ENCODE assay signal across 8 cellular contexts in the genomic region with DNA sequence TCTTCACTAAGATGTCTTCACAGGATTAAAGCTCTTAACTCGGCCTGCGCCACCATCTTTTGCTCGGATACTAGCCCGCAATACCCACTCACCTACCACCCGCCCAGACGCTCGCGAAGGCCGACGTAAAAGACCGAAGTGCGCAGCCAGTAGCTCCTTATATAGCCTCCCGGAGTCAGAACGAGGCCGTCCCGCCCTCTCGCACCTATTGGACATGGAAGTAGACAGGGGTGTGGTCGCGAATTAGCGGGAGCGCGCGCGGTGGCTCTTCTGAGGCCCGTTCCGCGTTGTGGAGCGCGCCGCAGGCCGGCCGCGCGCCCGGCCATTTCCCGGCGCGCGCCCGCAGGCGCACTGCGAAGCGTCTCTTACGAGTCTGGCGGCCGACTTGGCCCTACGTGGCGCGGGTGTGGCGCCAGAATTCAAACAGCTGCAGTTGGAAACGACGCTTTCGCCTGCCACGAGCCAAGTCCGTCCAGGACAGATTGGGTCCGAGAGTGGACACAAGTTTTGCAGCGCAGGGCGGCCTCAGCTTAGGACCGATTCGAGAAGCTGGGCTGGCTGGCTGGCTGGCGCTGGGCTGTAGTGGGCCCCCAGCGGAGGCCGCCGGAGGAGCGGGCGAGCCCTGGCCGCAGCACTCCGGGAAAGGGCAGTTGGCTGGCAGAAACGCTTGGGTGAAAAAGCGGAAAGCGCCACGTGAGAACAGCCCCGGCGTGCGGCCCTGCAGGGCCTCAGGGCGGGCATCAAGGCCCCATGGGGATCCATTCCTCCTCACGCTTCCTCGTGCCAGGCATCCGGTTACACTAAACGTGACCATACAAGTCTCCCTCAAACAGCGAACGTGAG. TPM values are rescaled to one million over a fixed set of nuclear protein-coding genes. Genes with fewer than 3 reads are reported as not detected.
DNase-seq lines count a peak whose midpoint lies in the region; ATAC-seq and TF ChIP-seq lines count a peak whose summit lies in the region.

No MANE protein-coding gene starts in this region.

- peaks cover 58% of the 10 kb centered on the region for H3K36me3 Mint-ChIP-seq in Calu3 (ENCODE audit: insufficient read depth, unreplicated experiment)
- H3K36me3 Mint-ChIP-seq in endothelial cell (ENCODE audit: low read depth, unreplicated experiment): peaks cover 5% of the 10 kb centered on the region

- H3K4me1 Mint-ChIP-seq in Calu3 (ENCODE audit: low read depth, unreplicated experiment): peaks cover 35% of the 10 kb centered on the region
- H3K4me1 Mint-ChIP-seq in endothelial cell (ENCODE audit: unreplicated experiment): peaks cover 23% of the 10 kb centered on the region

- DNase-seq in Calu3 (peak; percentile 96), HUDEP-2 (lab: John Stamatoyannopoulos, UW; ENCODE audit: unreplicated experiment in 76 of 76) (peak; percentile 88 to 100 (median 98)), NOMO-1 treated with dmso at 0.1 percent for 144 hours (lab: John Stamatoyannopoulos, UW; ENCODE audit: unreplicated experiment) (peak; percentile 97), endothelial cell (ENCODE audit: low spot score) (peak; percentile 97), midbrain (lab: John Stamatoyannopoulos, UW) (peak; percentile 99)
- peak; percentile 95 for DNase-seq in activated CD8-positive, alpha-beta memory T cell treated with anti-CD3 and anti-CD28 coated beads, Interleukin-2, amount 50 U/mL, for 24 hours (ENCODE audit: extremely low read depth)
- peak; percentile 94 to 95 for DNase-seq in stimulated activated CD8-positive, alpha-beta memory T cell treated with anti-CD3 and anti-CD28 coated beads, Interleukin-15, amount 100 ng/mL, for 48 hours (ENCODE audit: low read depth in 2 of 2)

- H3K4me3 Mint-ChIP-seq in Calu3 (ENCODE audit: low read depth, unreplicated experiment): peak overlapping the region; percentile 98
- H3K4me3 Mint-ChIP-seq in endothelial cell (ENCODE audit: unreplicated experiment): peak overlapping the region; percentile 99

- no peak for TF ChIP-seq CTCF in Calu3 (IDR thresholded peaks at IDR 0.05; ENCODE audit: unreplicated experiment)
- TF ChIP-seq CTCF in endothelial cell (IDR thresholded peaks at IDR 0.05; ENCODE audit: unreplicated experiment): no peak

- intact Hi-C loops in Calu3 (cut with micrococcal nuclease; ENCODE audit: unreplicated experiment): loop anchor here (1.0 kb wide), 1 partner anchor 35 kb away; no protein-coding TSS in a partner anchor

- ATAC-seq in GM21390 (IDR thresholded peaks at IDR 0.05; ENCODE audit: unreplicated experiment): peak; percentile 78

- H3K27ac Mint-ChIP-seq in Calu3 (ENCODE audit: unreplicated experiment) (peak overlapping the region; percentile 100), endothelial cell (ENCODE audit: unreplicated experiment) (peak overlapping the region; percentile 93)

- no TSS peak for BruUV-seq in Calu3 (replicated peaks; lab: Mats Ljungman, UMichigan)

- peaks cover 12% of the 10 kb centered on the region for H3K27me3 Mint-ChIP-seq in Calu3 (ENCODE audit: unreplicated experiment)
- peaks cover 3% of the 10 kb centered on the region for H3K27me3 Mint-ChIP-seq in endothelial cell (ENCODE audit: unreplicated experiment)

- CTCF ChIA-PET in Calu3 (lab: Charles Lee): interaction anchor here (0.8 to 1.6 kb wide), 3 partner anchors 36 to 187 kb away, joined by 3 to 9 read pairs (median 4); partner anchors contain the start of gene SYNCRIP

- H3K9me3 Mint-ChIP-seq in Calu3 (ENCODE audit: low read depth, unreplicated experiment): no peaks in the 10 kb centered on the region
- H3K9me3 Mint-ChIP-seq in endothelial cell (ENCODE audit: unreplicated experiment): no peaks in the 10 kb centered on the region

RNA-seq across cellular contexts. Expression of gene SYNCRIP, which starts 36.1 kb away (rescaled TPM):
- total RNA-seq in Calu3 (2022) (153 and 164 TPM in 2 replicates), endothelial cell (ENCODE audit: unreplicated experiment) (96.8 TPM)

Comparison
In these comparisons a context has a peak if more than half of its experiments do, and no peak if none do; other contexts are left out.
1. Peak in every context shown above with its lines: DNase-seq and ATAC-seq.